1 cellular context compared by ENCODE assay signal in the genomic region with DNA sequence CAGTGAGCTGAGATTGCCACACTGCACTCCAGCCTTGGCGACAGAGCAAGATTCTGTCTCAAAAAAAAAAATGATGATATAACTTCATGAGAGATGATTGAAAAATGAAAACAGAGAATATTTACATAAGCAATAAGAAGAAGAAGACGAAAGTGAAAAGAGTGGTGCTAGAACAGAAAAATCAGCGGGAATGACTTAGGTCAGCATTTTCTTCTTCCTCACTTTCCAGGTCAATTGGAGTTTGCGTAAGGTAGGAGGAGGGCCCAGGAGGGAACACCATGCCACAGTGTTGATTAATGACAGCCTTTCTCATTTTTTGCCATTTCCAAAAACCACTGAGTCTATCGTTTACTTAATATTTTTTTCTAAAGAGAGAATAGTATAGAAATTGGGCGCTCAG.
TF ChIP-seq lines count a peak whose summit lies in the region.

No MANE protein-coding gene starts in this region.

TF ChIP-seq in A549, 52 proteins besides CTCF, POLR2A, EP300 and RAD21 (continued from another document):
- peak; percentile 68 for TF ChIP-seq MAFK (IDR thresholded peaks at IDR 0.05; ENCODE audit: partially characterized antibody)
